ENCODE assay signal across 9 cellular contexts in genomic region chr5:154782812-154783592, GRCh38. TPM values are rescaled to one million over a fixed set of nuclear protein-coding genes. Genes with fewer than 3 reads are reported as not detected.
DNase-seq lines count a peak whose midpoint lies in the region; ATAC-seq and TF ChIP-seq lines count a peak whose summit lies in the region.
"Had no signal": no experiment of that assay in that cellular context is flagged by ENCODE, and none has a peak within 500 bp of the region (broad histone marks: within the 10 kb centered on the region; RNA-seq: fewer than 3 reads in every experiment).

No MANE protein-coding gene starts in this region.

- in situ Hi-C loops in mammary epithelial cell (cut with MboI; ENCODE audit: low sequenced_read_pairs in 2 of 2): no loop called here

- CTCF ChIA-PET in MCF 10A (lab: Yijun Ruan, JAX) (interaction anchor here (0.8 to 4.0 kb wide), 4 partner anchors 10 to 140 kb away, joined by 3 to 17 read pairs (median 4); no protein-coding TSS in a partner anchor), mammary epithelial cell (lab: Charles Lee; ENCODE audit: low non-redundant PET) (no interaction called here), WTC11 (lab: Charles Lee) (interaction anchor here (0.5 to 2.3 kb wide), 6 partner anchors 15 to 133 kb away, joined by 3 to 6 read pairs (median 4); no protein-coding TSS in a partner anchor)

- H2AFZ ChIP-seq in mammary epithelial cell (ENCODE audit: low read depth, low read length): no peak overlapping the region

- H3K79me2 ChIP-seq in mammary epithelial cell (ENCODE audit: insufficient read depth, low read length): peaks cover 100% of the 10 kb centered on the region

- H3K27ac Mint-ChIP-seq in MCF 10A (ENCODE audit: low read depth, unreplicated experiment): peak overlapping the region; percentile 73
- peak overlapping the region; percentile 91; the same call in 1 of the 2 replicates for H3K27ac Mint-ChIP-seq in WTC11

- H3K4me3 ChIP-seq in mammary epithelial cell (replicated peaks in 1 of 3; ENCODE audit: insufficient read depth in 1 of 3, low read depth in 2 of 3, low read length in 3 of 3): no peak overlapping the region
- no peak overlapping the region for H3K4me3 ChIP-seq in iPS-15b (ENCODE audit: low read depth, low read length)
- H3K4me3 ChIP-seq in vagina: no peak overlapping the region

- H3K4me3 Mint-ChIP-seq in MCF 10A (ENCODE audit: unreplicated experiment) (no peak overlapping the region), WTC11 (no peak overlapping the region)

- H3K9ac ChIP-seq in mammary epithelial cell (ENCODE audit: insufficient read depth, low read length) (no peak overlapping the region), iPS-15b (ENCODE audit: low read depth, low read length) (peak overlapping the region; percentile 49)

- H3K27ac ChIP-seq in mammary epithelial cell (ENCODE audit: insufficient read depth, low read depth, low read length) (no peak overlapping the region), vagina (peak overlapping the region; percentile 30)

- peaks cover 41% of the 10 kb centered on the region for H3K4me1 Mint-ChIP-seq in MCF 10A (ENCODE audit: insufficient read depth, unreplicated experiment)
- peaks cover 92% of the 10 kb centered on the region for H3K4me1 Mint-ChIP-seq in WTC11

- ATAC-seq in WTC11: peak; percentile 22
- ATAC-seq in GM18858 (IDR thresholded peaks at IDR 0.05; ENCODE audit: unreplicated experiment): no peak

- no peak overlapping the region for H3K4me2 ChIP-seq in mammary epithelial cell (ENCODE audit: insufficient read depth, low read depth, low read length)

- intact Hi-C loops in MCF 10A (cut with micrococcal nuclease) (no loop called here), mammary epithelial cell (cut with micrococcal nuclease) (no loop called here), vagina (cut with DNase I) (no loop called here)

- H3K9me3 ChIP-seq in mammary epithelial cell (replicated peaks; ENCODE audit: insufficient read depth, low read length) (no peaks in the 10 kb centered on the region), iPS-15b (ENCODE audit: control insufficient read depth, insufficient read depth, low read length) (no peaks in the 10 kb centered on the region), vagina (no peaks in the 10 kb centered on the region)

- H3K27me3 Mint-ChIP-seq in MCF 10A (ENCODE audit: insufficient read depth, unreplicated experiment): no peaks in the 10 kb centered on the region
- no peaks in the 10 kb centered on the region for H3K27me3 Mint-ChIP-seq in WTC11 (ENCODE audit: low read depth)

- BruUV-seq in MCF 10A (replicated peaks; lab: Mats Ljungman, UMichigan): no TSS peak
- BruUV-seq in mammary epithelial cell (replicated peaks; lab: Mats Ljungman, UMichigan): no TSS peak

- H3K36me3 Mint-ChIP-seq in MCF 10A (ENCODE audit: insufficient read depth, unreplicated experiment) (peaks cover 40% of the 10 kb centered on the region), WTC11 (0 out of 2 replicates have a peak, but pooled peaks cover 4% of the 10 kb centered on the region)

- dilution Hi-C loops in mammary epithelial cell (cut with HindIII; ENCODE audit: low sequenced_read_pairs): no loop called here

- WGBS in mammary epithelial cell (ENCODE audit: low coverage, missing lambda C conversion rate): 100% methylated on average over 1 of the region's 1 CpG

- TF ChIP-seq CTCF in MCF 10A (IDR thresholded peaks at IDR 0.05; ENCODE audit: unreplicated experiment): no peak
- TF ChIP-seq CTCF in mammary epithelial cell (conservative IDR thresholded peaks at IDR 0.05 in 1 of 2, IDR thresholded peaks at IDR 0.05 in 1 of 2; ENCODE audit: extremely low read depth in 1 of 2, insufficient read depth in 1 of 2, low read depth in 1 of 2, low read length in 2 of 2): no peak
- no peak for TF ChIP-seq CTCF in WTC11 (IDR thresholded peaks at IDR 0.05)
- no peak for TF ChIP-seq CTCF in vagina (IDR thresholded peaks at IDR 0.05)

- no peaks in the 10 kb centered on the region for H3K36me3 ChIP-seq in mammary epithelial cell (ENCODE audit: insufficient read depth, low read length)
- H3K36me3 ChIP-seq in iPS-15b (ENCODE audit: control insufficient read depth, insufficient read depth, low read length): no peaks in the 10 kb centered on the region
- no peaks in the 10 kb centered on the region for H3K36me3 ChIP-seq in vagina

- DNase-seq in MCF 10A (ENCODE audit: unreplicated experiment): no peak
- DNase-seq in mammary epithelial cell: no peak
- DNase-seq in WTC11 (ENCODE audit: low spot score): no peak
- DNase-seq in vagina (ENCODE audit: extremely low spot score in 2 of 2): no peak
- no peak for DNase-seq in LoVo (ENCODE audit: low spot score)
- DNase-seq in NCI-H2171 (lab: John Stamatoyannopoulos, UW): no peak
- DNase-seq: activated gamma-delta T cell had no signal

- peaks cover 22% of the 10 kb centered on the region for H3K4me1 ChIP-seq in mammary epithelial cell (ENCODE audit: insufficient read depth, low read length)
- H3K4me1 ChIP-seq in iPS-15b (ENCODE audit: control insufficient read depth, insufficient read depth, low read length): peaks cover 48% of the 10 kb centered on the region
- H3K4me1 ChIP-seq in vagina: peaks cover 97% of the 10 kb centered on the region

- TF ChIP-seq POLR2A in vagina (IDR thresholded peaks at IDR 0.05): no peak

- H3K9me3 Mint-ChIP-seq in MCF 10A (ENCODE audit: unreplicated experiment) (no peaks in the 10 kb centered on the region), WTC11 (no peaks in the 10 kb centered on the region)

- peaks cover 43% of the 10 kb centered on the region for H4K20me1 ChIP-seq in mammary epithelial cell (ENCODE audit: insufficient read depth, low read length)

- POLR2A ChIA-PET in MCF 10A (lab: Yijun Ruan, JAX): interaction anchor here (0.6 to 0.8 kb wide), 4 partner anchors 29 to 93 kb away, joined by 3 to 4 read pairs (median 3); partner anchors contain the start of gene FAXDC2
- POLR2A ChIA-PET in WTC11 (lab: Charles Lee): interaction anchor here (1.3 kb wide), 1 partner anchor 12 kb away, joined by 5 read pairs; no protein-coding TSS in a partner anchor

- H3K27me3 ChIP-seq in mammary epithelial cell (ENCODE audit: insufficient read depth, low read length): no peaks in the 10 kb centered on the region
- H3K27me3 ChIP-seq in iPS-15b (ENCODE audit: control insufficient read depth, insufficient read depth, low read length): no peaks in the 10 kb centered on the region
- no peaks in the 10 kb centered on the region for H3K27me3 ChIP-seq in vagina

TF ChIP-seq in WTC11, 78 proteins besides CTCF, POLR2A, EP300 and RAD21 (continues in another document):
- TF ChIP-seq, protein P1, sequence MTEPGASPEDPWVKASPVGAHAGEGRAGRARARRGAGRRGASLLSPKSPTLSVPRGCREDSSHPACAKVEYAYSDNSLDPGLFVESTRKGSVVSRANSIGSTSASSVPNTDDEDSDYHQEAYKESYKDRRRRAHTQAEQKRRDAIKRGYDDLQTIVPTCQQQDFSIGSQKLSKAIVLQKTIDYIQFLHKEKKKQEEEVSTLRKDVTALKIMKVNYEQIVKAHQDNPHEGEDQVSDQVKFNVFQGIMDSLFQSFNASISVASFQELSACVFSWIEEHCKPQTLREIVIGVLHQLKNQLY (CRISPR knock-in tag; IDR thresholded peaks at IDR 0.05): no peak
- TF ChIP-seq ZNF425 (CRISPR knock-in tag; conservative IDR thresholded peaks at IDR 0.05) (no peak), NFYB (CRISPR knock-in tag; conservative IDR thresholded peaks at IDR 0.05; ENCODE audit: low read depth) (no peak), ZNF396 (CRISPR knock-in tag; IDR thresholded peaks at IDR 0.05; ENCODE audit: borderline replicate concordance) (no peak), NFE2L1 (CRISPR knock-in tag; IDR thresholded peaks at IDR 0.05) (no peak), ZMAT4 (CRISPR knock-in tag; IDR thresholded peaks at IDR 0.05) (no peak), JAZF1 (CRISPR knock-in tag; IDR thresholded peaks at IDR 0.05) (no peak), ZNF317 (CRISPR knock-in tag; IDR thresholded peaks at IDR 0.05; ENCODE audit: borderline replicate concordance, low read depth) (no peak)
- TF ChIP-seq, protein P2, sequence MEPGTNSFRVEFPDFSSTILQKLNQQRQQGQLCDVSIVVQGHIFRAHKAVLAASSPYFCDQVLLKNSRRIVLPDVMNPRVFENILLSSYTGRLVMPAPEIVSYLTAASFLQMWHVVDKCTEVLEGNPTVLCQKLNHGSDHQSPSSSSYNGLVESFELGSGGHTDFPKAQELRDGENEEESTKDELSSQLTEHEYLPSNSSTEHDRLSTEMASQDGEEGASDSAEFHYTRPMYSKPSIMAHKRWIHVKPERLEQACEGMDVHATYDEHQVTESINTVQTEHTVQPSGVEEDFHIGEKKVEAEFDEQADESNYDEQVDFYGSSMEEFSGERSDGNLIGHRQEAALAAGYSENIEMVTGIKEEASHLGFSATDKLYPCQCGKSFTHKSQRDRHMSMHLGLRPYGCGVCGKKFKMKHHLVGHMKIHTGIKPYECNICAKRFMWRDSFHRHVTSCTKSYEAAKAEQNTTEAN (CRISPR knock-in tag; IDR thresholded peaks at IDR 0.05): no peak
- TF ChIP-seq, protein P3, sequence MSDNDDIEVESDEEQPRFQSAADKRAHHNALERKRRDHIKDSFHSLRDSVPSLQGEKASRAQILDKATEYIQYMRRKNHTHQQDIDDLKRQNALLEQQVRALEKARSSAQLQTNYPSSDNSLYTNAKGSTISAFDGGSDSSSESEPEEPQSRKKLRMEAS (CRISPR knock-in tag; IDR thresholded peaks at IDR 0.05): no peak

RNA-seq across cellular contexts. Expression of gene LARP1, which starts 27.8 kb away (rescaled TPM):
- 321 and 340 TPM in 2 replicates for total RNA-seq in MCF 10A (2022)
- 100 to 1,000 TPM; 117 to 240 TPM for total RNA-seq in mammary epithelial cell
- polyA plus RNA-seq in mammary epithelial cell: 110 TPM
- polyA minus RNA-seq in mammary epithelial cell: 287 TPM
- total RNA-seq in WTC11 (2021): 360 to 406 TPM (median 378 TPM) in 3 replicates
- total RNA-seq in vagina: 98.0 TPM
